ENCODE assay signal across 10 cellular contexts in the genomic region with DNA sequence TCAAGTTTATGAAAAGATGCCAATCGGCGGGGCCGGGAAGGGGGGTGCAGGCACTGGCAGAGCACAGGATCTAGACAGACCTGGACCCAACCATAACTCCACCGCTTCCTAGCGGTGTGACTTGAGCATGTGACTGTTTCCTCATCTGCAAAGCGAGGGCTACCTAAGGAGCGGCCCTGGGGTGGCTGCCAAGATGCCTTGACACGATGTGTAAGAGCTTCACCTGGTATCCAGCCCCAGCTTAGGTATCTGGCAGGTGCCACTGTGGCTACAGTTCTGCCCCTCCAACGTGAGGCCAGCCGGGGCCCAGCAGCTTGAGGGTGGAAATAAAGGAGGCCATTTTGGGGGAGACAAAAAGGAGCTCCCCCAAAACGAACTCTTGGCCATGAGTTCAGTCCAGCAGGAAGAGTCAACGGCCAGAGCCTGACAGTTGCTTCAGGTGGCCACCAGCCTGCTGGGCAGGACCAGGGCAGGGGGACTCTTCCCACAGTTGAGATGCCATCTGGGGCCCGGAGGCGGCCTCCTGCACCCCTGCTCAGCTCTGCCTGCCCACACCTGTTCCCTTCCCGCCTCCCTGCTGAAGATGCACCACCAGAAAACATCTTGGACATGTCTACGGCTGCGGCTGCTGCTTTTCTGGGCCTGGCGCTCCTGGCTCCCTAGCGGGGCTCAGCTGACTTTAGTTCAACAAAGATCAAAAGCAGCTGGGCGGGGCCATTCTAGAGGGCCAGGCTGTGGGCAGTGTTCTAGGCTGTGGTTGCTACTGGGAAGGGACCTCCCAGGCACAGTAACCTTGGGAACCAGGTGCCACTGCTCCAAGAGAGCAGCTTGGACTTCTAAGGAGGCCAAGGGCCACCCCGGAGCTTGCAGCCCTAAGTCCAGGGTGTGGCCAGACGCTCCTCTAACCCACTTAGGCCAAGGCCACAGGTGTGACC. TPM values are rescaled to one million over a fixed set of nuclear protein-coding genes. Genes with fewer than 3 reads are reported as not detected.
DNase-seq lines count a peak whose midpoint lies in the region; ATAC-seq and TF ChIP-seq lines count a peak whose summit lies in the region.
"Had no signal": no experiment of that assay in that cellular context is flagged by ENCODE, and none has a peak within 500 bp of the region (broad histone marks: within the 10 kb centered on the region; RNA-seq: fewer than 3 reads in every experiment).

No MANE protein-coding gene starts in this region.

- H3K4me3 Mint-ChIP-seq in glutamatergic neuron (ENCODE audit: unreplicated experiment) (no peak overlapping the region), neural crest cell (peak overlapping the region; percentile 75)
- H3K4me3 Mint-ChIP-seq in activated T-cell treated with anti-CD3 and anti-CD28 coated beads, Interleukin-2, amount 50 U/mL, for 4 hours: no peak overlapping the region
- H3K4me3 Mint-ChIP-seq: memory B cell had no signal

- DNase-seq in NCI-H2196 (lab: John Stamatoyannopoulos, UW; ENCODE audit: unreplicated experiment) (peak; percentile 27), NCI-H2196 treated with DMSO at 0.1 percent for 48 hours (lab: John Stamatoyannopoulos, UW; ENCODE audit: unreplicated experiment) (no peak), glutamatergic neuron (peak; percentile 10), neural crest cell (ENCODE audit: low read depth, low spot score) (no peak), uterus (no peak), left lobe of liver (ENCODE audit: low spot score) (no peak)
- no peak for DNase-seq in activated T-cell treated with anti-CD3 and anti-CD28 coated beads, Interleukin-2, amount 50 U/mL, for 4 hours
- DNase-seq in activated CD8-positive, alpha-beta memory T cell treated with anti-CD3 and anti-CD28 coated beads, Interleukin-2, amount 50 U/mL, for 48 hours: no peak
- DNase-seq: activated CD4-positive, alpha-beta T cell treated with anti-CD3 and anti-CD28 coated beads for 48 hours had no signal

- H3K4me3 ChIP-seq in uterus: no peak overlapping the region

- H3K27me3 Mint-ChIP-seq in glutamatergic neuron (ENCODE audit: unreplicated experiment) (peaks cover 9% of the 10 kb centered on the region), neural crest cell (ENCODE audit: low read depth) (peaks cover 3% of the 10 kb centered on the region)
- H3K27me3 Mint-ChIP-seq in activated T-cell treated with anti-CD3 and anti-CD28 coated beads, Interleukin-2, amount 50 U/mL, for 4 hours (ENCODE audit: low read depth): peaks cover 15% of the 10 kb centered on the region

- TF ChIP-seq POLR2A in uterus (IDR thresholded peaks at IDR 0.05): no peak

- peaks cover 3% of the 10 kb centered on the region for H3K9me3 Mint-ChIP-seq in glutamatergic neuron (ENCODE audit: unreplicated experiment)
- no peaks in the 10 kb centered on the region for H3K9me3 Mint-ChIP-seq in neural crest cell
- H3K9me3 Mint-ChIP-seq in activated T-cell treated with anti-CD3 and anti-CD28 coated beads, Interleukin-2, amount 50 U/mL, for 4 hours: no peaks in the 10 kb centered on the region
- H3K9me3 Mint-ChIP-seq: memory B cell had no signal

- H3K27me3 ChIP-seq in uterus: no peaks in the 10 kb centered on the region

- peak overlapping the region; percentile 93 to 97 for H3K27ac ChIP-seq in uterus

- H3K9me3 ChIP-seq in uterus: no peaks in the 10 kb centered on the region

- H3K4me1 Mint-ChIP-seq in glutamatergic neuron (ENCODE audit: low read depth, unreplicated experiment) (peaks cover 21% of the 10 kb centered on the region), neural crest cell (peaks cover 42% of the 10 kb centered on the region)
- peaks cover 2% of the 10 kb centered on the region for H3K4me1 Mint-ChIP-seq in activated T-cell treated with anti-CD3 and anti-CD28 coated beads, Interleukin-2, amount 50 U/mL, for 4 hours (ENCODE audit: low read depth)

- intact Hi-C loops in uterus (cut with DNase I; ENCODE audit: low total_unique reads): no loop called here

- H3K27ac Mint-ChIP-seq in glutamatergic neuron (ENCODE audit: unreplicated experiment) (no peak overlapping the region), neural crest cell (ENCODE audit: unreplicated experiment) (no peak overlapping the region)
- H3K27ac Mint-ChIP-seq: memory B cell had no signal

- TF ChIP-seq CTCF in glutamatergic neuron (IDR thresholded peaks at IDR 0.05; ENCODE audit: partially characterized antibody, unreplicated experiment): no peak
- no peak for TF ChIP-seq CTCF in neural crest cell (conservative IDR thresholded peaks at IDR 0.05)
- no peak for TF ChIP-seq CTCF in uterus (IDR thresholded peaks at IDR 0.05)

- H3K4me1 ChIP-seq in uterus: peaks cover 36 to 64% of the 10 kb centered on the region in 2 donors

- no peak for ATAC-seq in left lobe of liver
- no peak for ATAC-seq in activated T-cell treated with anti-CD3 and anti-CD28 coated beads, Interleukin-2, amount 50 U/mL, for 4 hours

- H3K36me3 Mint-ChIP-seq in glutamatergic neuron (ENCODE audit: unreplicated experiment) (no peaks in the 10 kb centered on the region), neural crest cell (ENCODE audit: low read depth) (no peaks in the 10 kb centered on the region)
- H3K36me3 Mint-ChIP-seq in activated T-cell treated with anti-CD3 and anti-CD28 coated beads, Interleukin-2, amount 50 U/mL, for 4 hours (ENCODE audit: insufficient read depth): peaks cover 2% of the 10 kb centered on the region

- H3K36me3 ChIP-seq in uterus: no peaks in the 10 kb centered on the region

RNA-seq across cellular contexts. Expression of a gene that starts 3.4 kb away (rescaled TPM):
- 36.2 TPM for total RNA-seq in glutamatergic neuron (ENCODE audit: unreplicated experiment)
- total RNA-seq in neural crest cell: 93.3 and 95.0 TPM in 2 replicates
- 100 to 1,000 TPM in 1 of 4 donors, 10 to 100 TPM in 3; 11.2 to 142 (median 18.2) TPM for total RNA-seq in uterus
- 58.1 TPM for total RNA-seq in left lobe of liver
- total RNA-seq in activated T-cell treated with anti-CD3 and anti-CD28 coated beads, Interleukin-2, amount 50 U/mL, for 4 hours: 1 to 10 TPM; 1.9 to 7.3 (median 4.3) TPM

RNA-seq across cellular contexts. Expression of a gene that starts 42.9 kb away (rescaled TPM):
- total RNA-seq in glutamatergic neuron (ENCODE audit: unreplicated experiment) (0.42 TPM), neural crest cell (0.16 and 0.47 TPM in 2 replicates), uterus (1 to 10 TPM in 3 of 4 donors, not detected in 1; 3.3 to 9.4 (median 9.0) TPM), left lobe of liver (0.58 TPM)
- under 1 TPM; 0.13 to 0.24 (median 0.13) TPM for total RNA-seq in activated T-cell treated with anti-CD3 and anti-CD28 coated beads, Interleukin-2, amount 50 U/mL, for 4 hours

Comparison
In these comparisons a context has a peak if more than half of its experiments do, and no peak if none do; other contexts are left out.
1. DNase-seq: peak in NCI-H2196 (single experiment) and glutamatergic neuron (single experiment); none in NCI-H2196 treated with DMSO at 0.1 percent for 48 hours (single experiment), neural crest cell (single experiment), uterus (0 of 2), left lobe of liver (single experiment), activated T-cell treated with anti-CD3 and anti-CD28 coated beads, Interleukin-2, amount 50 U/mL, for 4 hours (single experiment) and activated CD8-positive, alpha-beta memory T cell treated with anti-CD3 and anti-CD28 coated beads, Interleukin-2, amount 50 U/mL, for 48 hours (single experiment).